ENCODE assay signal across 25 cellular contexts in genomic region chr4:43296946-43297528, GRCh38.
"Had no signal": no experiment of that assay in that cellular context is flagged by ENCODE, and none has a peak within 500 bp of the region (broad histone marks: within the 10 kb centered on the region; RNA-seq: fewer than 3 reads in every experiment).

No MANE protein-coding gene starts in this region.

- H3K4me1 ChIP-seq: left ventricle myocardium inferior, pancreas, prostate gland, sigmoid colon, spleen, suprapubic skin, tibial artery, upper lobe of right lung had no signal

- H3K27ac ChIP-seq: left ventricle myocardium inferior, pancreas, prostate gland, sigmoid colon, spleen, suprapubic skin, thoracic aorta, tibial artery, upper lobe of right lung had no signal

- H3K4me3 ChIP-seq: left ventricle myocardium inferior, lung, mucosa of descending colon, pancreas, prostate gland, sigmoid colon, spleen, suprapubic skin, thoracic aorta, tibial artery, upper lobe of right lung had no signal

- DNase-seq: islet precursor cell; left ventricle myocardium inferior; midbrain; mucosa of descending colon; naive thymus-derived CD4-positive, alpha-beta T cell; nucleus accumbens; pancreas; posterior cingulate gyrus; retina; right cardiac atrium; sigmoid colon; small intestine; spleen; stimulated activated CD4-positive, alpha-beta T cell treated with anti-CD3 and anti-CD28 coated beads, Interleukin-4, amount 100 ng/mL, for 24 hours; stimulated activated naive CD4-positive, alpha-beta T cell; tibial artery; trophoblast cell; upper lobe of right lung had no signal

- H3K27me3 ChIP-seq: pancreas, sigmoid colon, spleen, suprapubic skin, tibial artery, upper lobe of right lung had no signal

- H3K9me3 ChIP-seq: pancreas, prostate gland, thoracic aorta, tibial artery, upper lobe of right lung had no signal

- FAIRE-seq: pancreas, small intestine, urothelium cell line had no signal

- H3K36me3 ChIP-seq: left ventricle myocardium inferior, pancreas, prostate gland, sigmoid colon, spleen, suprapubic skin, thoracic aorta, tibial artery, upper lobe of right lung had no signal

- ATAC-seq: mucosa of descending colon; naive thymus-derived CD4-positive, alpha-beta T cell; natural killer cell treated with Interleukin-12 subunit alpha and Interleukin-12 subunit beta and Interleukin-15 and Interleukin-18, amount 100 ng/mL, for 72 hours; pancreas; right cardiac atrium; stimulated activated effector memory CD8-positive, alpha-beta T cell treated with anti-CD3 and anti-CD28 coated beads, Interleukin-12 subunit alpha, Interleukin-12 subunit beta, amount 100 ng/mL, for 72 hours; upper lobe of right lung had no signal
